28 cellular contexts compared by ENCODE assay signal in genomic region chr20:9230406-9230805, GRCh38.
"Had no signal": no experiment of that assay in that cellular context is flagged by ENCODE, and none has a peak within 500 bp of the region (broad histone marks: within the 10 kb centered on the region; RNA-seq: fewer than 3 reads in every experiment).

No MANE protein-coding gene starts in this region.

- H3K4me1 ChIP-seq: colonic mucosa, foreskin keratinocyte had no signal

- DNase-seq: colonic mucosa; cortex of kidney; dermis blood vessel endothelial cell; dorsolateral prefrontal cortex; effector CD4-positive, alpha-beta T cell; effector CD8-positive, alpha-beta T cell; effector memory CD4-positive, alpha-beta T cell; effector memory CD8-positive, alpha-beta T cell; endodermal cell; erythroblast; esophagus squamous epithelium; foreskin fibroblast; foreskin keratinocyte; foreskin melanocyte; gastrocnemius medialis; glutamatergic neuron; head of caudate nucleus; heart left ventricle; heart right ventricle had no signal

- H3K27me3 ChIP-seq: colonic mucosa, dorsolateral prefrontal cortex, esophagus muscularis mucosa, esophagus squamous epithelium, foreskin keratinocyte, gastrocnemius medialis, gastroesophageal sphincter, heart left ventricle, heart right ventricle had no signal

- H3K9me3 ChIP-seq: colonic mucosa, esophagus muscularis mucosa, esophagus squamous epithelium, gastrocnemius medialis, gastroesophageal sphincter, heart left ventricle, heart right ventricle had no signal

- H3K36me3 ChIP-seq: colonic mucosa, esophagus muscularis mucosa, esophagus squamous epithelium, gastrocnemius medialis, gastroesophageal sphincter, heart left ventricle, heart right ventricle had no signal

- H3K4me3 ChIP-seq: colonic mucosa, coronary artery, dorsolateral prefrontal cortex, esophagus muscularis mucosa, esophagus squamous epithelium, gastrocnemius medialis, gastroesophageal sphincter, heart left ventricle, heart right ventricle had no signal

- FAIRE-seq: colon, endometrium, endothelial cell of umbilical vein, frontal cortex had no signal

- H3K27ac ChIP-seq: colonic mucosa, coronary artery, dorsolateral prefrontal cortex, epithelial cell of prostate, esophagus muscularis mucosa, esophagus squamous epithelium, foreskin keratinocyte, gastrocnemius medialis, gastroesophageal sphincter, heart left ventricle, heart right ventricle had no signal

- ATAC-seq: effector memory CD8-positive, alpha-beta T cell; esophagus mucosa; foreskin keratinocyte; gastrocnemius medialis; gastroesophageal sphincter; heart left ventricle; heart right ventricle had no signal
